Comparison of ENCODE assay signal across 19 cellular contexts in the genomic region with DNA sequence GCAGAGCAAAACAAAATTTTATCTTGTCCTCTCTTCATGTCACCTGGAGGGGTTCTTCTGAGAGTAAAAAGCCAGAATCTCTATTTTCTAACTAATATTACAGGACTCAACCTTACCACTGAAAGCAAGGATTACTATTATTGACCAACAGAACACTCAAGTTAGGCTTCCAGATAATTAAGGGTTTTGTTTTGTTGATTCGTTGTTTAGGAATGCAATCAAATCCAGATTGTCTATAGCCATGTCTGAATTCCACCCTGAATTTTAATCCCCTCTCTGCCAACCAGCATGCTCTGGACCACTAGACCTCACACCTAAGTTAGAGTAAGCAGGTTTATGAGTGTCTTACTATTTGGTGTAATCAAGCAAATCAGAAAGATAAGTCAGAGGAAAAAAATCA.
"Had no signal": no experiment of that assay in that cellular context is flagged by ENCODE, and none has a peak within 500 bp of the region (broad histone marks: within the 10 kb centered on the region; RNA-seq: fewer than 3 reads in every experiment).

No MANE protein-coding gene starts in this region.

- H3K27ac ChIP-seq: esophagus squamous epithelium, right atrium auricular region, transverse colon, vagina had no signal

- H3K9me3 Mint-ChIP-seq: activated CD4-positive, alpha-beta memory T cell treated with anti-CD3 and anti-CD28 coated beads for 36 hours had no signal

- H3K27me3 Mint-ChIP-seq: activated B cell treated with CpG ODN at 0.5 μM for 24 hours; activated CD4-positive, alpha-beta memory T cell treated with anti-CD3 and anti-CD28 coated beads for 36 hours; activated naive CD8-positive, alpha-beta T cell; stimulated activated naive CD8-positive, alpha-beta T cell treated with anti-CD3 and anti-CD28 coated beads, Interleukin-15, Interleukin-2, amounts not matched to agents 100 ng/mL and 50 ng/mL, for 24 hours had no signal

- H3K4me3 Mint-ChIP-seq: activated B cell treated with CpG ODN at 0.5 μM for 24 hours; activated CD4-positive, alpha-beta memory T cell treated with anti-CD3 and anti-CD28 coated beads for 36 hours; activated naive CD8-positive, alpha-beta T cell; activated T-helper 1 cell treated with anti-CD3 and anti-CD28 coated beads, Interleukin-12 subunit alpha, Interleukin-12 subunit beta, Interleukin-2, Interleukin-4 antibody, amounts not matched to agents 30 ng/mL and 10 ng/mL and 1 ng/mL, durations not matched to agents 14 hours and 24 hours and 36 hours; nephron; stimulated activated naive CD8-positive, alpha-beta T cell treated with anti-CD3 and anti-CD28 coated beads, Interleukin-15, Interleukin-2, amounts not matched to agents 100 ng/mL and 50 ng/mL, for 24 hours had no signal

- H3K9me3 ChIP-seq: esophagus squamous epithelium, right atrium auricular region, transverse colon, vagina had no signal

- DNase-seq: activated B cell treated with CpG ODN at 0.5 μM for 24 hours; activated CD4-positive, alpha-beta memory T cell treated with anti-CD3 and anti-CD28 coated beads for 36 hours; activated CD4-positive, alpha-beta T cell treated with anti-CD3 and anti-CD28 coated beads for 4 hours; activated T-cell treated with anti-CD3 and anti-CD28 coated beads for 4 hours; amniotic stem cell; effector CD4-positive, alpha-beta T cell; esophagus squamous epithelium; head of caudate nucleus; midbrain; nucleus accumbens; posterior cingulate gyrus; transverse colon had no signal

- H3K36me3 Mint-ChIP-seq: activated CD4-positive, alpha-beta memory T cell treated with anti-CD3 and anti-CD28 coated beads for 36 hours had no signal

- H3K27me3 ChIP-seq: esophagus squamous epithelium, right atrium auricular region, transverse colon, vagina had no signal

- H3K27ac Mint-ChIP-seq: activated B cell treated with CpG ODN at 0.5 μM for 24 hours; activated CD4-positive, alpha-beta memory T cell treated with anti-CD3 and anti-CD28 coated beads for 36 hours; activated naive CD8-positive, alpha-beta T cell; activated T-helper 1 cell treated with anti-CD3 and anti-CD28 coated beads, Interleukin-12 subunit alpha, Interleukin-12 subunit beta, Interleukin-2, Interleukin-4 antibody, amounts not matched to agents 30 ng/mL and 10 ng/mL and 1 ng/mL, durations not matched to agents 14 hours and 24 hours and 36 hours; nephron; stimulated activated naive CD8-positive, alpha-beta T cell treated with anti-CD3 and anti-CD28 coated beads, Interleukin-15, Interleukin-2, amounts not matched to agents 100 ng/mL and 50 ng/mL, for 24 hours had no signal

- H3K4me3 ChIP-seq: esophagus squamous epithelium, lung, right atrium auricular region, transverse colon, vagina had no signal
